In genomic region chr19:35002037-35002535, GRCh38 we compare ENCODE assay signal across 2 cellular contexts.
TF ChIP-seq lines count a peak whose summit lies in the region.

No MANE protein-coding gene starts in this region.

TF ChIP-seq in HCT116, 20 proteins besides CTCF, POLR2A, EP300 and RAD21:
- TF ChIP-seq POLR2AphosphoS5 (IDR thresholded peaks at IDR 0.05; ENCODE audit: low read depth, low read length), result no peak
- no peak for TF ChIP-seq JUND (IDR thresholded peaks at IDR 0.05)
- no peak for TF ChIP-seq EZH2phosphoT487 (IDR thresholded peaks at IDR 0.05; ENCODE audit: borderline replicate concordance)
- TF ChIP-seq ATF3 (IDR thresholded peaks at IDR 0.05), result no peak
- TF ChIP-seq CEBPB (IDR thresholded peaks at IDR 0.05; ENCODE audit: low read depth), result no peak
- TF ChIP-seq ZFX (IDR thresholded peaks at IDR 0.05), result no peak
- no peak for TF ChIP-seq TCF7L2 (IDR thresholded peaks at IDR 0.05; ENCODE audit: borderline replicate concordance, extremely low read depth, insufficient read depth, insufficient read length)
- no peak for TF ChIP-seq YY1 (IDR thresholded peaks at IDR 0.05; ENCODE audit: extremely low read depth, insufficient replicate concordance, low read depth, low read length)
- no peak for TF ChIP-seq ZNF274 (IDR thresholded peaks at IDR 0.05; ENCODE audit: low read depth, low read length)
- no peak for TF ChIP-seq EZH2 (IDR thresholded peaks at IDR 0.05)
- TF ChIP-seq REST (IDR thresholded peaks at IDR 0.05; ENCODE audit: low read depth), result no peak
- TF ChIP-seq SIN3A (IDR thresholded peaks at IDR 0.05; ENCODE audit: low read depth), result no peak
- TF ChIP-seq ELF1 (IDR thresholded peaks at IDR 0.05; ENCODE audit: borderline replicate concordance, low read depth), result no peak

TF ChIP-seq in GM12878, 131 proteins besides CTCF, POLR2A, EP300 and RAD21:
- no peak for TF ChIP-seq ESRRA (IDR thresholded peaks at IDR 0.05; ENCODE audit: low read length)
- TF ChIP-seq ZNF384 (IDR thresholded peaks at IDR 0.05; ENCODE audit: borderline replicate concordance, low read depth, low read length), result no peak
- no peak for TF ChIP-seq ZNF622 (IDR thresholded peaks at IDR 0.05)
- TF ChIP-seq CBFB (IDR thresholded peaks at IDR 0.05; ENCODE audit: low read depth), result no peak
- no peak for TF ChIP-seq NKRF (conservative IDR thresholded peaks at IDR 0.05)
- TF ChIP-seq RELB (IDR thresholded peaks at IDR 0.05; ENCODE audit: low read depth), result no peak
- TF ChIP-seq RBBP5 (conservative IDR thresholded peaks at IDR 0.05), result no peak
- no peak for TF ChIP-seq NR2C1 (IDR thresholded peaks at IDR 0.05)
- TF ChIP-seq PKNOX1 (IDR thresholded peaks at IDR 0.05), result no peak
- TF ChIP-seq TAF1 (IDR thresholded peaks at IDR 0.05; ENCODE audit: borderline replicate concordance, low read depth, low read length), result no peak
- no peak for TF ChIP-seq PRDM15 (CRISPR knock-in tag; IDR thresholded peaks at IDR 0.05)
- no peak for TF ChIP-seq IRF4 (IDR thresholded peaks at IDR 0.05; ENCODE audit: low read depth, low read length)
- TF ChIP-seq HDAC2 (IDR thresholded peaks at IDR 0.05), result no peak
- no peak for TF ChIP-seq BACH1 (IDR thresholded peaks at IDR 0.05; ENCODE audit: borderline replicate concordance)
- no peak for TF ChIP-seq RELA (IDR thresholded peaks at IDR 0.05; ENCODE audit: borderline replicate concordance, partially characterized antibody)
- no peak for TF ChIP-seq PAX5 (IDR thresholded peaks at IDR 0.05; ENCODE audit: borderline replicate concordance, low read depth, low read length)
- no peak for TF ChIP-seq POLR2AphosphoS2 (IDR thresholded peaks at IDR 0.05; ENCODE audit: low read depth, low read length)
- TF ChIP-seq ELK1 (IDR thresholded peaks at IDR 0.05; ENCODE audit: low read depth, low read length), result no peak
- TF ChIP-seq CREB1 (IDR thresholded peaks at IDR 0.05; ENCODE audit: low read depth), result no peak
